In genomic region chr1:51990478-51990965, GRCh38 we compare ENCODE assay signal across 8 cellular contexts. TPM values are rescaled to one million over a fixed set of nuclear protein-coding genes. Genes with fewer than 3 reads are reported as not detected.
DNase-seq lines count a peak whose midpoint lies in the region; ATAC-seq, FAIRE-seq and TF ChIP-seq lines count a peak whose summit lies in the region.

A gene with protein sequence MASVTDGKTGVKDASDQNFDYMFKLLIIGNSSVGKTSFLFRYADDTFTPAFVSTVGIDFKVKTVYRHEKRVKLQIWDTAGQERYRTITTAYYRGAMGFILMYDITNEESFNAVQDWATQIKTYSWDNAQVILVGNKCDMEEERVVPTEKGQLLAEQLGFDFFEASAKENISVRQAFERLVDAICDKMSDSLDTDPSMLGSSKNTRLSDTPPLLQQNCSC (minus strand): TSS chr1:51990700. CDS start chr1:51977117, 13,583 bp downstream.

- H3K36me3 Mint-ChIP-seq in activated CD8-positive, alpha-beta T cell treated with anti-CD3 and anti-CD28 coated beads, Interleukin-2, amount 10 ng/mL, durations not matched to agents 7 days and 5 days (ENCODE audit: low read depth) = no peaks in the 10 kb centered on the region

- H3K27ac Mint-ChIP-seq in activated CD8-positive, alpha-beta T cell treated with anti-CD3 and anti-CD28 coated beads, Interleukin-2, amount 10 ng/mL, durations not matched to agents 7 days and 5 days = no peak within 1 kb of the TSS

- H3K9me3 ChIP-seq in H1 (ENCODE audit: insufficient read depth in 2 of 2, low read depth in 1 of 2, low read length in 1 of 2) = no peaks in the 10 kb centered on the region

- peaks cover 1 to 9% (median 6%) of the 10 kb centered on the region in 4 experiments; a peak in 6 of 7 replicates for H3K4me1 ChIP-seq in H1 (replicated peaks in 1 of 4; ENCODE audit: control insufficient read depth in 3 of 4, insufficient read depth in 4 of 4, low read length in 3 of 4)

- peak within 1 kb of the TSS; percentile 25; the same call in 1 of the 2 replicates for H2AK5ac ChIP-seq in H1 (ENCODE audit: low read depth, low read length)

- no peak within 1 kb of the TSS for H3K14ac ChIP-seq in H1 (ENCODE audit: insufficient read length)

- H3K79me2 ChIP-seq in H1 (ENCODE audit: control insufficient read depth in 1 of 2, insufficient read depth in 2 of 2, low read length in 2 of 2) = peaks cover 0 to 26% of the 10 kb centered on the region in 2 experiments; a peak in 3 of 4 replicates

- CTCF ChIA-PET in activated CD8-positive, alpha-beta T cell treated with anti-CD3 and anti-CD28 coated beads, Interleukin-2, amount 10 ng/mL, durations not matched to agents 7 days and 5 days (lab: Charles Lee) = no interaction called here
- CTCF ChIA-PET in H1 (lab: Charles Lee; ENCODE audit: partially characterized antibody) = interaction anchor here (1.4 kb wide), 1 partner anchor 9 kb away, joined by 3 read pairs; no protein-coding TSS in a partner anchor

- H3K18ac ChIP-seq in H1 (ENCODE audit: extremely low read depth, low read length) = no peak within 1 kb of the TSS; the same call in 1 of the 2 replicates

- POLR2A ChIA-PET in activated CD8-positive, alpha-beta T cell treated with anti-CD3 and anti-CD28 coated beads, Interleukin-2, amount 10 ng/mL, durations not matched to agents 7 days and 5 days (lab: Charles Lee) = no interaction called here
- POLR2A ChIA-PET in H1 (lab: Charles Lee; ENCODE audit: partially characterized antibody) = interaction anchor here (0.9 to 2.3 kb wide), 8 partner anchors 9 to 146 kb away, joined by 3 to 8 read pairs (median 3); partner anchors contain the start of gene KTI12

- H3K27ac ChIP-seq in H1 (ENCODE audit: low read depth, low read length) = peak within 1 kb of the TSS; percentile 73; the same call in 1 of the 2 replicates

- no peak within 1 kb of the TSS for H2BK120ac ChIP-seq in H1 (replicated peaks; ENCODE audit: low read depth, low read length)

- no peak within 1 kb of the TSS for H3K4ac ChIP-seq in H1 (replicated peaks; ENCODE audit: insufficient read length, low read depth, low read length)

- H2BK15ac ChIP-seq in H1 (ENCODE audit: low read length) = peak within 1 kb of the TSS; percentile 53; the same call in 1 of the 2 replicates

- H3K9ac ChIP-seq in H1 (replicated peaks in 1 of 4; ENCODE audit: extremely low read depth in 1 of 4, low read depth in 3 of 4, low read length in 3 of 4) = peak within 1 kb of the TSS; percentile 48 to 94 (median 60); a peak in 6 of 7 replicates

- H2BK12ac ChIP-seq in H1 (ENCODE audit: low read depth, low read length) = peak within 1 kb of the TSS; percentile 77; the same call in 1 of the 2 replicates

- H4K91ac ChIP-seq in H1 (replicated peaks; ENCODE audit: insufficient read length, low read length) = no peak within 1 kb of the TSS

- TF ChIP-seq EP300 in H1 (IDR thresholded peaks at IDR 0.05; ENCODE audit: borderline replicate concordance in 1 of 2, low read depth in 2 of 2, low read length in 2 of 2) = no peak

- H3K79me1 ChIP-seq in H1 (ENCODE audit: low read depth, low read length) = peaks cover 6% of the 10 kb centered on the region

- H3K23me2 ChIP-seq in H1 (ENCODE audit: low read depth, low read length) = peaks cover 11% of the 10 kb centered on the region

- peak within 1 kb of the TSS; percentile 76 for H4K8ac ChIP-seq in H1 (ENCODE audit: extremely low read depth, insufficient read depth, low read length)

- peak within 1 kb of the TSS; percentile 76 to 91 for H3K4me2 ChIP-seq in H1 (ENCODE audit: insufficient read depth in 1 of 2, low read depth in 2 of 2, low read length in 2 of 2)

- peak within 1 kb of the TSS; percentile 44; the same call in 1 of the 2 replicates for H2BK5ac ChIP-seq in H1 (ENCODE audit: low read depth, low read length)

- peaks cover 7% of the 10 kb centered on the region for H3K4me1 Mint-ChIP-seq in activated CD8-positive, alpha-beta T cell treated with anti-CD3 and anti-CD28 coated beads, Interleukin-2, amount 10 ng/mL, durations not matched to agents 7 days and 5 days (ENCODE audit: low read depth)

- in situ Hi-C loops in GM13976 (cut with MboI; ENCODE audit: low sequenced_read_pairs, unreplicated experiment) = loop anchor here (25.0 kb wide), 1 partner anchor 97 kb away; no protein-coding TSS in a partner anchor

- FAIRE-seq in H1 (lab: Jason Lieb, UNC) = no peak

- H4K20me1 ChIP-seq in H1 (replicated peaks in 1 of 2; ENCODE audit: control insufficient read depth in 1 of 2, insufficient read depth in 2 of 2, low read length in 2 of 2) = no peaks in the 10 kb centered on the region

- peak; percentile 86 for DNase-seq in GM13976 (ENCODE audit: low spot score)
- DNase-seq in NCI-H345 treated with DMSO at 0.1 percent for 48 hours (lab: John Stamatoyannopoulos, UW; ENCODE audit: unreplicated experiment) = peak; percentile 58
- DNase-seq in activated CD8-positive, alpha-beta T cell treated with anti-CD3 and anti-CD28 coated beads, Interleukin-2, amount 10 ng/mL, durations not matched to agents 7 days and 5 days = peak; percentile 71
- DNase-seq in H1 (ENCODE audit: low read depth in 1 of 2, low spot score in 2 of 2) = peak; percentile 70 to 99
- DNase-seq in mucosa of gallbladder (ENCODE audit: low spot score) = peak; percentile 74
- peak; percentile 62 to 65 for DNase-seq in stimulated activated CD8-positive, alpha-beta memory T cell treated with anti-CD3 and anti-CD28 coated beads, Interleukin-7, amount 100 ng/mL, for 1 hour (ENCODE audit: low read depth in 2 of 2)
- no peak for DNase-seq in midbrain (lab: John Stamatoyannopoulos, UW)

- H3K9me3 Mint-ChIP-seq in activated CD8-positive, alpha-beta T cell treated with anti-CD3 and anti-CD28 coated beads, Interleukin-2, amount 10 ng/mL, durations not matched to agents 7 days and 5 days (ENCODE audit: insufficient read depth) = no peaks in the 10 kb centered on the region

- peak within 1 kb of the TSS; percentile 68 for H3K4me3 Mint-ChIP-seq in activated CD8-positive, alpha-beta T cell treated with anti-CD3 and anti-CD28 coated beads, Interleukin-2, amount 10 ng/mL, durations not matched to agents 7 days and 5 days

- ATAC-seq in HG02973 (IDR thresholded peaks at IDR 0.05; ENCODE audit: unreplicated experiment) = peak; percentile 63
- ATAC-seq in activated CD8-positive, alpha-beta T cell treated with anti-CD3 and anti-CD28 coated beads, Interleukin-2, amount 10 ng/mL, durations not matched to agents 7 days and 5 days = peak; percentile 96

- TF ChIP-seq POLR2A in H1 (IDR thresholded peaks at IDR 0.05; ENCODE audit: control extremely low read depth in 1 of 2, low read depth in 2 of 2, low read length in 2 of 2) = peak in 1 of 2 experiments; percentile 78; a peak in 2 of 3 replicates

- H2AFZ ChIP-seq in H1 (ENCODE audit: low read length) = peak within 1 kb of the TSS; percentile 86

- no peak within 1 kb of the TSS for H3K23ac ChIP-seq in H1 (ENCODE audit: insufficient read length)

- H3K36me3 ChIP-seq in H1 (ENCODE audit: control insufficient read depth in 2 of 4, insufficient read depth in 4 of 4, low read length in 3 of 4) = peaks cover 0 to 17% (median 0%) of the 10 kb centered on the region in 4 experiments; a peak in 2 of 8 replicates

- peaks cover 42% of the 10 kb centered on the region for H3K27me3 Mint-ChIP-seq in activated CD8-positive, alpha-beta T cell treated with anti-CD3 and anti-CD28 coated beads, Interleukin-2, amount 10 ng/mL, durations not matched to agents 7 days and 5 days (ENCODE audit: low read depth)

- H3K56ac ChIP-seq in H1 (replicated peaks; ENCODE audit: insufficient read length, low read depth, low read length) = no peak within 1 kb of the TSS

- TF ChIP-seq CTCF in GM13976 (IDR thresholded peaks at IDR 0.05; ENCODE audit: borderline replicate concordance, control extremely low read depth, extremely low read depth, insufficient read depth, missing control alignments) = no peak
- no peak for TF ChIP-seq CTCF in H1 (IDR thresholded peaks at IDR 0.05; ENCODE audit: control extremely low read depth in 1 of 3, insufficient read depth in 1 of 3, low read depth in 1 of 3, low read length in 3 of 3)

- TF ChIP-seq RAD21 in H1 (IDR thresholded peaks at IDR 0.05 in 1 of 2, conservative IDR thresholded peaks at IDR 0.05 in 1 of 2; ENCODE audit: low read depth in 2 of 2, low read length in 2 of 2) = no peak

- WGBS in H1 (ENCODE audit: extremely low coverage in 1 of 2, insufficient coverage in 1 of 2, insufficient read length in 1 of 2, insufficient replicate concordance in 2 of 2, low coverage in 1 of 2, low lambda C conversion rate in 2 of 2, missing lambda C conversion rate in 1 of 2), 2 experiments = 4% methylated on average over 15 of the region's 46 CpGs; no CpG with 5 or more reads in 1 of the 2 experiments

- H2BK20ac ChIP-seq in H1 (ENCODE audit: low read length) = peak within 1 kb of the TSS; percentile 94; the same call in 1 of the 2 replicates

- peak within 1 kb of the TSS; percentile 43 to 96 (median 56) for H3K4me3 ChIP-seq in H1 (ENCODE audit: extremely low read depth in 1 of 4, insufficient read depth in 2 of 4, low read depth in 3 of 4, low read length in 4 of 4)

- no peak within 1 kb of the TSS for H4K5ac ChIP-seq in H1 (ENCODE audit: insufficient read length, low read depth, low read length)

- H3K27me3 ChIP-seq in H1 (replicated peaks in 1 of 4; ENCODE audit: control insufficient read depth in 3 of 4, extremely low read depth in 1 of 4, insufficient read depth in 3 of 4, low read length in 3 of 4) = peaks cover 0 to 2% (median 0%) of the 10 kb centered on the region in 4 experiments; a peak in 2 of 7 replicates

TF ChIP-seq in H1, 55 proteins besides CTCF, POLR2A, EP300 and RAD21 (continues in another document):
- TF ChIP-seq NANOG (IDR thresholded peaks at IDR 0.05; ENCODE audit: insufficient read depth, low read depth, low read length, poor library complexity, severe bottlenecking) (peak; percentile 1), HDAC6 (IDR thresholded peaks at IDR 0.05; ENCODE audit: low read depth, low read length) (no peak), ASH2L (IDR thresholded peaks at IDR 0.05; ENCODE audit: low read length) (peak; percentile 66), TEAD4 (IDR thresholded peaks at IDR 0.05; ENCODE audit: low read depth, low read length) (no peak)
- TF ChIP-seq, protein P1, sequence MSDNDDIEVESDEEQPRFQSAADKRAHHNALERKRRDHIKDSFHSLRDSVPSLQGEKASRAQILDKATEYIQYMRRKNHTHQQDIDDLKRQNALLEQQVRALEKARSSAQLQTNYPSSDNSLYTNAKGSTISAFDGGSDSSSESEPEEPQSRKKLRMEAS (IDR thresholded peaks at IDR 0.05) = no peak

RNA-seq across cellular contexts. Expression of the gene that starts here (rescaled TPM):
- under 1 TPM; 0.08 TPM for total RNA-seq in activated CD8-positive, alpha-beta T cell treated with anti-CD3 and anti-CD28 coated beads, Interleukin-2, amount 10 ng/mL, durations not matched to agents 7 days and 5 days
- 36.8 and 37.3 TPM in 2 replicates for total RNA-seq in H1 (2021; fragmentation: NEBNext Ultra II Directional; extraction: Animal tissue kit (Norgen Biotek cat#: 25700))
- 9.4 and 12.5 TPM in 2 replicates for polyA plus RNA-seq in H1 (2011; rRNA removed)
- 10.6 TPM for polyA plus RNA-seq in H1 (2011; cell fraction: cytosol; rRNA removed)
- 18.0 TPM for polyA plus RNA-seq in H1 (2011; cell fraction: nucleus; rRNA removed)
- 16.0 to 24.7 TPM (median 18.6 TPM) in 4 replicates for polyA plus RNA-seq in H1 (2012, experiment 1 of 2)
- 2.1 TPM for polyA plus RNA-seq in H1 (2012, experiment 2 of 2)
- polyA plus RNA-seq in H1 (2013, experiment 1 of 2) = 24.4 TPM
- polyA plus RNA-seq in H1 (2013, experiment 2 of 2) = 20.8 TPM
- 33.9 and 45.6 TPM in 2 replicates for polyA minus RNA-seq in H1 (2011; rRNA and poly(A)+ RNA removed)
- polyA minus RNA-seq in H1 (2011; cell fraction: cytosol; rRNA and poly(A)+ RNA removed) = 16.4 TPM
- polyA minus RNA-seq in H1 (2011; cell fraction: nucleus; rRNA and poly(A)+ RNA removed) = 41.2 TPM
- 38.3 TPM for total RNA-seq in mucosa of gallbladder

Comparison
In these comparisons a context has a peak if more than half of its experiments do, and no peak if none do; other contexts are left out.
1. RNA of the gene that starts here (total RNA-seq): 38.3 TPM in mucosa of gallbladder (single experiment) and 36.8 to 37.3 TPM in H1; 0.08 TPM in activated CD8-positive, alpha-beta T cell treated with anti-CD3 and anti-CD28 coated beads, Interleukin-2, amount 10 ng/mL, durations not matched to agents 7 days and 5 days; every median in the first group is over 10 times any median in the second.
2. Peak in DNase-seq and ATAC-seq in activated CD8-positive, alpha-beta T cell treated with anti-CD3 and anti-CD28 coated beads, Interleukin-2, amount 10 ng/mL, durations not matched to agents 7 days and 5 days; RNA of the gene not detected or under 1 TPM.